Comparison of ENCODE assay signal across 8 cellular contexts in the genomic region with DNA sequence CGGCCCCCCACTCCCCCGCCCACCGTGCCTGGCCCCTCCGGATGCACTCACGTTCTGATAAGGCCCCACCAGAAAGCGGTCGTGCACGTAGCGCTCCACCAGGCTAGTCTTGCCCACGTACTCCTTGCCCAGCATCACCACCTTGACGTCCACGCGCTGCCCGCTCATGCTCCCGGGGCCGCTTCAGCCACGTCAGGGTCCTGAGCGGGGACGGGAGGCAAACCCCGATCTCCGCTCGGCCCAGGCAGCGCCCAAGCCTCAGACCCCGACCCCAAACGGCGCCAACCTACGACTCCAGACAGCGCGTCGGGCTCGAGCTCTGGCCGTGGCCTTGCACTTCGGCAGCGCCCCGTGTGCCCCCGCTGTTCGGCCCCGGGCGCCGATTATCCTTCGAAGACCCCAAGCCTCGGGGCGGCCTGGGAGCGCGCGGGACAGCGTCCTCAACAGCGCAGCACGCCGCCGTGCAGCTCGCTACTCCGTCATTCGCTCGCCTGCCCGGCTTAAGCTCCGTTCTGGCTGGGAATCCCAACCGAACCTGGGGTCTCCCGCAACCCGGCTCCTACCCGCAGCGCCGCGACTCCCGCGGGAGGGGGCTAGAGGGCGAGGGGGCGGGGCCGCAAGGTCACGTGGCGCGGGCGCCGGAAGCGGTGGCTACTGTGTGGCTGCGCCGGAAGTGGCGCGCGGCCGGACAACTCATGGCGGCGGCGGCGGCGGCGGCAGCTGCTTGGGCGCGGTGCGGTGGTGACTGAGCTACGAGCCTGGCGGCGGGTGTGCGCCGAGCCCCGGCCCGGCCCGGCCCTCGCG. TPM values are rescaled to one million over a fixed set of nuclear protein-coding genes. Genes with fewer than 3 reads are reported as not detected.
DNase-seq lines count a peak whose midpoint lies in the region; ATAC-seq and TF ChIP-seq lines count a peak whose summit lies in the region.

A gene with protein sequence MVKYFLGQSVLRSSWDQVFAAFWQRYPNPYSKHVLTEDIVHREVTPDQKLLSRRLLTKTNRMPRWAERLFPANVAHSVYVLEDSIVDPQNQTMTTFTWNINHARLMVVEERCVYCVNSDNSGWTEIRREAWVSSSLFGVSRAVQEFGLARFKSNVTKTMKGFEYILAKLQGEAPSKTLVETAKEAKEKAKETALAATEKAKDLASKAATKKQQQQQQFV (plus strand): TSS at position 679 of the 804 bp plus-strand sequence. CDS start 187 bp downstream, outside the sequence.
Gene RAB24, minus strand, starts transcription at position 599 of the 804 bp plus-strand sequence. Its CDS starts 431 bp downstream, at position 168.

- peak within 1 kb of the TSS; percentile 93 for H3K4me3 Mint-ChIP-seq in activated CD8-positive, alpha-beta T cell treated with anti-CD3 and anti-CD28 coated beads, Interleukin-2, amount 10 ng/mL, durations not matched to agents 7 days and 5 days

- TF ChIP-seq POLR2A in GM19099 (IDR thresholded peaks at IDR 0.05; ENCODE audit: extremely low read depth, insufficient read length, low read depth): peak; percentile 72

- H3K27me3 Mint-ChIP-seq in activated CD8-positive, alpha-beta T cell treated with anti-CD3 and anti-CD28 coated beads, Interleukin-2, amount 10 ng/mL, durations not matched to agents 7 days and 5 days (ENCODE audit: low read depth): no peaks in the 10 kb centered on the region

- H3K36me3 Mint-ChIP-seq in activated CD8-positive, alpha-beta T cell treated with anti-CD3 and anti-CD28 coated beads, Interleukin-2, amount 10 ng/mL, durations not matched to agents 7 days and 5 days (ENCODE audit: low read depth): peaks cover 69% of the 10 kb centered on the region

- no peaks in the 10 kb centered on the region for H3K4me1 ChIP-seq in BE2C

- H3K4me1 Mint-ChIP-seq in activated CD8-positive, alpha-beta T cell treated with anti-CD3 and anti-CD28 coated beads, Interleukin-2, amount 10 ng/mL, durations not matched to agents 7 days and 5 days (ENCODE audit: low read depth): peaks cover 81% of the 10 kb centered on the region

- peak; percentile 94 for DNase-seq in BE2C
- DNase-seq in NCI-H82 treated with DMSO at 0.1 percent for 48 hours (lab: John Stamatoyannopoulos, UW; ENCODE audit: unreplicated experiment): peak; percentile 30
- peak; percentile 90 for DNase-seq in activated CD8-positive, alpha-beta T cell treated with anti-CD3 and anti-CD28 coated beads, Interleukin-2, amount 10 ng/mL, durations not matched to agents 7 days and 5 days
- DNase-seq in effector CD4-positive, alpha-beta T cell: peak; percentile 86
- DNase-seq in lung microvascular endothelial cell (ENCODE audit: low read depth in 2 of 2): peak; percentile 89 to 90
- DNase-seq in stimulated activated CD4-positive, alpha-beta T cell treated with anti-CD3 and anti-CD28 coated beads, TNF-alpha, amount 100 ng/mL, for 48 hours (ENCODE audit: low read depth in 3 of 3): peak; percentile 79 to 88 (median 85)

- no peak; the same call in 1 of the 2 replicates for TF ChIP-seq CTCF in BE2C (IDR thresholded peaks at IDR 0.05; ENCODE audit: low read depth, low read length)

- H3K27me3 ChIP-seq in BE2C: no peaks in the 10 kb centered on the region

- peak; percentile 78 for ATAC-seq in HG03432 (IDR thresholded peaks at IDR 0.05; ENCODE audit: unreplicated experiment)
- peak; percentile 58 for ATAC-seq in activated CD8-positive, alpha-beta T cell treated with anti-CD3 and anti-CD28 coated beads, Interleukin-2, amount 10 ng/mL, durations not matched to agents 7 days and 5 days

- POLR2A ChIA-PET in activated CD8-positive, alpha-beta T cell treated with anti-CD3 and anti-CD28 coated beads, Interleukin-2, amount 10 ng/mL, durations not matched to agents 7 days and 5 days (lab: Charles Lee): interaction anchor here (0.5 to 1.4 kb wide), 5 partner anchors 9 to 184 kb away, joined by 3 to 7 read pairs (median 3); partner anchors contain the start of gene MXD3

- H3K9me3 Mint-ChIP-seq in activated CD8-positive, alpha-beta T cell treated with anti-CD3 and anti-CD28 coated beads, Interleukin-2, amount 10 ng/mL, durations not matched to agents 7 days and 5 days (ENCODE audit: insufficient read depth): no peaks in the 10 kb centered on the region

- H3K27ac Mint-ChIP-seq in activated CD8-positive, alpha-beta T cell treated with anti-CD3 and anti-CD28 coated beads, Interleukin-2, amount 10 ng/mL, durations not matched to agents 7 days and 5 days: peak within 1 kb of the TSS; percentile 90

- no peaks in the 10 kb centered on the region for H3K9me3 ChIP-seq in BE2C

- peaks cover 41% of the 10 kb centered on the region for H3K36me3 ChIP-seq in BE2C

- CTCF ChIA-PET in activated CD8-positive, alpha-beta T cell treated with anti-CD3 and anti-CD28 coated beads, Interleukin-2, amount 10 ng/mL, durations not matched to agents 7 days and 5 days (lab: Charles Lee): interaction anchor here (1.0 to 1.5 kb wide), 3 partner anchors 10 to 232 kb away, joined by 3 to 5 read pairs (median 5); no protein-coding TSS in a partner anchor

- peak within 1 kb of the TSS; percentile 90 for H3K4me3 ChIP-seq in BE2C (ENCODE audit: low read depth, low read length)

RNA-seq across cellular contexts. Expression of the first gene that starts in this region (rescaled TPM):
- 514 TPM for polyA plus RNA-seq in BE2C (2012; ENCODE audit: insufficient read depth, insufficient read length, low read depth)
- 100 to 1,000 TPM; 152 to 154 TPM for total RNA-seq in activated CD8-positive, alpha-beta T cell treated with anti-CD3 and anti-CD28 coated beads, Interleukin-2, amount 10 ng/mL, durations not matched to agents 7 days and 5 days
- 109 and 112 TPM in 2 replicates for total RNA-seq in lung microvascular endothelial cell

RNA-seq across cellular contexts. Expression of gene RAB24, which starts in this region (rescaled TPM):
- 68.6 TPM for polyA plus RNA-seq in BE2C (2012; ENCODE audit: insufficient read depth, insufficient read length, low read depth)
- 10 to 100 TPM; 44.1 to 48.8 TPM for total RNA-seq in activated CD8-positive, alpha-beta T cell treated with anti-CD3 and anti-CD28 coated beads, Interleukin-2, amount 10 ng/mL, durations not matched to agents 7 days and 5 days
- 8.7 and 13.9 TPM in 2 replicates for total RNA-seq in lung microvascular endothelial cell

Comparison
In these comparisons a context has a peak if more than half of its experiments do, and no peak if none do; other contexts are left out.
1. Peak in every context shown above with its lines: DNase-seq, ATAC-seq and H3K4me3 ChIP-seq.
2. DNase-seq: peak in every context shown above with its lines; median percentile 94 in BE2C; 90 in activated CD8-positive, alpha-beta T cell treated with anti-CD3 and anti-CD28 coated beads, Interleukin-2, amount 10 ng/mL, durations not matched to agents 7 days and 5 days; 90 in lung microvascular endothelial cell; 86 in effector CD4-positive, alpha-beta T cell; 85 in stimulated activated CD4-positive, alpha-beta T cell treated with anti-CD3 and anti-CD28 coated beads, TNF-alpha, amount 100 ng/mL, for 48 hours; 30 in NCI-H82 treated with DMSO at 0.1 percent for 48 hours.